ENCODE assay signal across 22 cellular contexts in genomic region chr3:171948674-171949073, GRCh38.
"Had no signal": no experiment of that assay in that cellular context is flagged by ENCODE, and none has a peak within 500 bp of the region (broad histone marks: within the 10 kb centered on the region; RNA-seq: fewer than 3 reads in every experiment).

No MANE protein-coding gene starts in this region.

- ATAC-seq: gastrocnemius medialis; mucosa of descending colon; natural killer cell treated with Interleukin-12 subunit alpha and Interleukin-12 subunit beta and Interleukin-15 and Interleukin-18, amount 100 ng/mL, for 72 hours; right cardiac atrium; stimulated activated memory B cell treated with anti-CD40 and anti-IgM and Interleukin-4, amounts not matched to agents 10 μg/mL and 1 μg/mL and 100 μg/mL, for 72 hours; stimulated activated naive CD8-positive, alpha-beta T cell treated with anti-CD3 and anti-CD28 coated beads, Interleukin-15, Interleukin-2, amounts not matched to agents 100 U/mL and 50 U/mL, for 24 hours had no signal

- H3K4me1 ChIP-seq: gastrocnemius medialis, prostate gland, testis had no signal

- H3K27ac ChIP-seq: dorsolateral prefrontal cortex, esophagus squamous epithelium, gastrocnemius medialis, neural progenitor cell, prostate gland, sigmoid colon, testis, tibial artery had no signal

- H3K4me3 ChIP-seq: dorsolateral prefrontal cortex, esophagus squamous epithelium, gastrocnemius medialis, lung, mucosa of descending colon, neural progenitor cell, prostate gland, sigmoid colon, testis, tibial artery had no signal

- H3K9ac ChIP-seq: neural progenitor cell had no signal

- DNase-seq: dorsolateral prefrontal cortex; effector CD4-positive, alpha-beta T cell; esophagus squamous epithelium; gastrocnemius medialis; head of caudate nucleus; mucosa of descending colon; naive B cell; right cardiac atrium; sigmoid colon; stimulated activated CD4-positive, alpha-beta T cell treated with anti-CD3 and anti-CD28 coated beads, Interleukin-2, amount 100 ng/mL, for 24 hours; stimulated activated CD4-positive, alpha-beta T cell treated with anti-CD3 and anti-CD28 coated beads, Interleukin-4, amount 100 ng/mL, for 24 hours; stimulated activated naive CD8-positive, alpha-beta T cell treated with anti-CD3 and anti-CD28 coated beads, Interleukin-15, Interleukin-2, amounts not matched to agents 100 U/mL and 50 U/mL, for 24 hours; substantia nigra; testis; tibial artery had no signal

- H3K27me3 ChIP-seq: esophagus squamous epithelium, gastrocnemius medialis, neural progenitor cell, sigmoid colon, testis, tibial artery had no signal

- H3K4me2 ChIP-seq: neural progenitor cell had no signal

- H2AFZ ChIP-seq: neural progenitor cell had no signal

- H3K36me3 ChIP-seq: esophagus squamous epithelium, gastrocnemius medialis, neural progenitor cell, prostate gland, sigmoid colon, tibial artery had no signal

- FAIRE-seq: colon, keratinocyte had no signal

- H3K9me3 ChIP-seq: esophagus squamous epithelium, gastrocnemius medialis, mucosa of descending colon, prostate gland, sigmoid colon, testis, tibial artery had no signal
